In the genomic region with DNA sequence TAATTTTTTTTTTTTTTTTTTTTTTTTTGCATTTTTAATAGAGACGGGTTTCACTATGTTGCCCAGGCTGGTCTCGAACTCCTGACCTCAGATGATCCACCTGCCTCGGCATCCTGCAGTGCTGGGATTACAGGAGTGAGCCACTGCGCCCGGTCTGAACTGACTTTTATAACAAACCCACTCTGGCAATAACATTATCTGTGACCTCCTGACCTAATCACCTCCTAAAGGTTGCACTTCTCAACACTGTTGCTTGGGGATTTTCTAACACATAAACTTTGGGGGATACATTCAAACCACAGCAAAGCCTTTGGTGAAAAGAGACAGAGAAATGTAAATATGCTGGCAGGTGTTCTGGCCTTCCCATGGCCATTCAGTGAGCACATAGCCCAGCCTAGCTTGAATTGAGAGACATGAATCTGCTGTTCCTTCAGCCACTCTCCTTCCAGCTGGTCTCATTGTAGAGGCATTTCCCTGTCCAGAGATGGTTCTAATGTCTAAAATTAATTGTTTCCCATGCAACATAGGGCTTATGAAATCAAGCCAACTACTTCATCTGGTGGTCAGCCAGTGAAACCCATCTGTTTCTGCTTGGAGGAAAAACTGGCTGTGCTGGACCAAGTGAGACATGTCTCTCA, we compare ENCODE assay signal across 20 cellular contexts. TPM values are rescaled to one million over a fixed set of nuclear protein-coding genes. Genes with fewer than 3 reads are reported as not detected.
DNase-seq lines count a peak whose midpoint lies in the region; ATAC-seq and TF ChIP-seq lines count a peak whose summit lies in the region.
"Had no signal": no experiment of that assay in that cellular context is flagged by ENCODE, and none has a peak within 500 bp of the region (broad histone marks: within the 10 kb centered on the region; RNA-seq: fewer than 3 reads in every experiment).

No MANE protein-coding gene starts in this region.

- no peak for TF ChIP-seq CTCF in fibroblast of lung (conservative IDR thresholded peaks at IDR 0.05 in 1 of 2, IDR thresholded peaks at IDR 0.05 in 1 of 2; ENCODE audit: low read depth in 1 of 2, low read length in 2 of 2)

- no peak overlapping the region for H2AFZ ChIP-seq in fibroblast of lung (ENCODE audit: low read length)

- H3K4me2 ChIP-seq in fibroblast of lung (ENCODE audit: extremely low read depth, insufficient read depth, low read length) = no peak overlapping the region
- H3K4me2 ChIP-seq: KMS-11 had no signal

- H3K36me3 ChIP-seq in fibroblast of lung (ENCODE audit: control insufficient read depth, insufficient read depth, low read length) = no peaks in the 10 kb centered on the region

- ATAC-seq in HG02798 (IDR thresholded peaks at IDR 0.05; ENCODE audit: poor library complexity, unreplicated experiment) = peak; percentile 64
- ATAC-seq in sciatic nerve = no peak
- no peak for ATAC-seq in HG02610 (IDR thresholded peaks at IDR 0.05; ENCODE audit: unreplicated experiment)
- ATAC-seq: T-cell had no signal

- no peaks in the 10 kb centered on the region for H3K27me3 ChIP-seq in fibroblast of lung (ENCODE audit: control insufficient read depth, insufficient read depth, low read length)

- H3K9me3 ChIP-seq in fibroblast of lung (ENCODE audit: control insufficient read depth, insufficient read depth, low read depth, low read length) = no peaks in the 10 kb centered on the region

- intact Hi-C loops in sciatic nerve (cut with DNase I) = no loop called here

- no peak overlapping the region for H3K9ac ChIP-seq in fibroblast of lung (ENCODE audit: insufficient read depth, low read length)
- H3K9ac ChIP-seq: KMS-11 had no signal

- no peak overlapping the region for H3K4me3 ChIP-seq in fibroblast of lung (replicated peaks in 1 of 4; ENCODE audit: control extremely low read depth in 1 of 4, insufficient read depth in 1 of 4, low read depth in 3 of 4, low read length in 4 of 4)

- no peak overlapping the region for H3K27ac ChIP-seq in fibroblast of lung (ENCODE audit: insufficient read depth, low read length)
- H3K27ac ChIP-seq: KMS-11, RWPE1 had no signal

- DNase-seq in activated effector memory CD4-positive, alpha-beta T cell treated with anti-CD3 and anti-CD28 coated beads, Interleukin-2, amount 50 U/mL, for 16 hours = peak; percentile 3
- no peak for DNase-seq in activated effector memory CD4-positive, alpha-beta T cell treated with Interleukin-2 at 50 U/mL for 16 hours
- DNase-seq in fibroblast of lung (ENCODE audit: low read depth in 2 of 2) (peak; percentile 37), myocyte (ENCODE audit: low read depth) (peak; percentile 68), sciatic nerve (ENCODE audit: low spot score) (no peak), NCI-H524 (lab: John Stamatoyannopoulos, UW) (no peak)
- DNase-seq: activated CD4-positive, alpha-beta T cell treated with anti-CD3 and anti-CD28 coated beads, Interleukin-2, amount 10 ng/mL, durations not matched to agents 7 days and 5 days; activated CD8-positive, alpha-beta memory T cell treated with anti-CD3 and anti-CD28 coated beads, Interleukin-2, amount 50 U/mL, for 48 hours; activated gamma-delta T cell treated with Interleukin-2 at 50 U/mL for 16 hours; aorta; endodermal cell; foreskin melanocyte; NCI-H1092; NCI-H2081; stimulated activated CD8-positive, alpha-beta memory T cell treated with anti-CD3 and anti-CD28 coated beads, Interleukin-4, amount 100 ng/mL, for 48 hours; T-cell had no signal

- no peaks in the 10 kb centered on the region for H3K4me1 ChIP-seq in fibroblast of lung (ENCODE audit: control insufficient read depth, extremely low read depth, insufficient read depth, low read length)

- H4K20me1 ChIP-seq in fibroblast of lung (ENCODE audit: control insufficient read depth, extremely low read depth, insufficient read depth, low read length) = no peaks in the 10 kb centered on the region

- H3K79me2 ChIP-seq in fibroblast of lung (ENCODE audit: control insufficient read depth, insufficient read depth, low read length) = no peaks in the 10 kb centered on the region

RNA-seq across cellular contexts. Expression of a gene that starts 28.3 kb away (rescaled TPM):
- total RNA-seq in fibroblast of lung = 87.1 and 131 TPM in 2 replicates
- 54.9 and 55.3 TPM in 2 replicates for polyA plus RNA-seq in fibroblast of lung
- polyA plus RNA-seq in fibroblast of lung (2012) = 39.0 and 42.7 TPM in 2 replicates
- polyA minus RNA-seq in fibroblast of lung (ENCODE audit: low replicate concordance) = 1.4 TPM in 2 replicates
- total RNA-seq in myocyte = 54.9 and 77.8 TPM in 2 replicates
- polyA plus RNA-seq in myocyte (2012) = 30.8 TPM
- 25.6 TPM for total RNA-seq in sciatic nerve

RNA-seq across cellular contexts. Expression of a gene that starts 28.7 kb away (rescaled TPM):
- total RNA-seq in fibroblast of lung = 30.8 and 42.8 TPM in 2 replicates
- 18.7 and 20.4 TPM in 2 replicates for polyA plus RNA-seq in fibroblast of lung
- 13.6 and 17.0 TPM in 2 replicates for polyA plus RNA-seq in fibroblast of lung (2012)
- 13.3 and 22.0 TPM in 2 replicates for polyA minus RNA-seq in fibroblast of lung (ENCODE audit: low replicate concordance)
- total RNA-seq in myocyte = 18.8 TPM in 2 replicates
- polyA plus RNA-seq in myocyte (2012) = 21.7 TPM
- 30.7 TPM for total RNA-seq in sciatic nerve

Comparison
In these comparisons a context has a peak if more than half of its experiments do, and no peak if none do; other contexts are left out.
1. DNase-seq: peak in activated effector memory CD4-positive, alpha-beta T cell treated with anti-CD3 and anti-CD28 coated beads, Interleukin-2, amount 50 U/mL, for 16 hours (single experiment), fibroblast of lung (2 of 2) and myocyte (single experiment); none in activated effector memory CD4-positive, alpha-beta T cell treated with Interleukin-2 at 50 U/mL for 16 hours (single experiment), sciatic nerve (single experiment) and NCI-H524 (0 of 2).